1 cellular context compared by ENCODE assay signal in the genomic region with DNA sequence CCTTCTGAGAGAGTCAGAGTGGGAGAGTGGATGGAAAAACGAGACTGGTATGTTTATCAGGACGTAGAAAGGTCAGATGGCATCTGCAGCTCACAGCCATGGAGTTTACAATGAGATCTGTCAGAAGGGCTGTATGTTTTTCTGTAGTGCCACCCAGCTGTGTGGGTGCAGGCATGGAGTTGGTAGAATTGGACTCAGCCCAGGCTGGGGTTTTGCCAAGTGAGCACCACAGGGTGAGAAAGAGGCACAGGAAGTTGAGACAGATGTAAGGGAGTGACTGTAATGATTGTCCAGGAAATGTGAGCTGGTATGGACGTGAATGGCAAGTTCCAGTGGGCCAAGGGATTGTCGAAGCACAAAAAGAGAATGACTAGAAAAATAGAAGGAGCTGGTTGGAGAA.
TF ChIP-seq lines count a peak whose summit lies in the region.

No MANE protein-coding gene starts in this region.

TF ChIP-seq in GM12878, 131 proteins besides CTCF, POLR2A, EP300 and RAD21:
- TF ChIP-seq SREBF2 (IDR thresholded peaks at IDR 0.05; ENCODE audit: low read length) (no peak), CREB1 (IDR thresholded peaks at IDR 0.05; ENCODE audit: low read depth) (no peak)
- TF ChIP-seq, protein P1, sequence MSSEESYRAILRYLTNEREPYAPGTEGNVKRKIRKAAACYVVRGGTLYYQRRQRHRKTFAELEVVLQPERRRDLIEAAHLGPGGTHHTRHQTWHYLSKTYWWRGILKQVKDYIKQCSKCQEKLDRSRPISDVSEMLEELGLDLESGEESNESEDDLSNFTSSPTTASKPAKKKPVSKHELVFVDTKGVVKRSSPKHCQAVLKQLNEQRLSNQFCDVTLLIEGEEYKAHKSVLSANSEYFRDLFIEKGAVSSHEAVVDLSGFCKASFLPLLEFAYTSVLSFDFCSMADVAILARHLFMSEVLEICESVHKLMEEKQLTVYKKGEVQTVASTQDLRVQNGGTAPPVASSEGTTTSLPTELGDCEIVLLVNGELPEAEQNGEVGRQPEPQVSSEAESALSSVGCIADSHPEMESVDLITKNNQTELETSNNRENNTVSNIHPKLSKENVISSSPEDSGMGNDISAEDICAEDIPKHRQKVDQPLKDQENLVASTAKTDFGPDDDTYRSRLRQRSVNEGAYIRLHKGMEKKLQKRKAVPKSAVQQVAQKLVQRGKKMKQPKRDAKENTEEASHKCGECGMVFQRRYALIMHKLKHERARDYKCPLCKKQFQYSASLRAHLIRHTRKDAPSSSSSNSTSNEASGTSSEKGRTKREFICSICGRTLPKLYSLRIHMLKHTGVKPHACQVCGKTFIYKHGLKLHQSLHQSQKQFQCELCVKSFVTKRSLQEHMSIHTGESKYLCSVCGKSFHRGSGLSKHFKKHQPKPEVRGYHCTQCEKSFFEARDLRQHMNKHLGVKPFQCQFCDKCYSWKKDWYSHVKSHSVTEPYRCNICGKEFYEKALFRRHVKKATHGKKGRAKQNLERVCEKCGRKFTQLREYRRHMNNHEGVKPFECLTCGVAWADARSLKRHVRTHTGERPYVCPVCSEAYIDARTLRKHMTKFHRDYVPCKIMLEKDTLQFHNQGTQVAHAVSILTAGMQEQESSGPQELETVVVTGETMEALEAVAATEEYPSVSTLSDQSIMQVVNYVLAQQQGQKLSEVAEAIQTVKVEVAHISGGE (CRISPR knock-in tag; IDR thresholded peaks at IDR 0.05), result no peak
TF ChIP-seq in GM12878: peak in this region for 0.
